ENCODE assay signal across 28 cellular contexts in genomic region chrX:79715448-79715847, GRCh38.
"Had no signal": no experiment of that assay in that cellular context is flagged by ENCODE, and none has a peak within 500 bp of the region (broad histone marks: within the 10 kb centered on the region; RNA-seq: fewer than 3 reads in every experiment).

No MANE protein-coding gene starts in this region.

- H3K9me3 Mint-ChIP-seq: neural crest cell; stimulated activated effector memory CD8-positive, alpha-beta T cell treated with anti-CD3 and anti-CD28 coated beads, Interleukin-12 subunit alpha, Interleukin-12 subunit beta, amount 100 ng/mL, for 72 hours; stimulated activated naive CD8-positive, alpha-beta T cell treated with anti-CD3 and anti-CD28 coated beads, Interleukin-15, Interleukin-2, amounts not matched to agents 100 ng/mL and 50 ng/mL, for 24 hours had no signal

- H3K4me3 ChIP-seq: left lung, lower lobe of right lung, pancreas, prostate gland, sigmoid colon, spleen, suprapubic skin, thoracic aorta, tibial artery, uterus had no signal

- H3K27me3 ChIP-seq: left lung, pancreas, sigmoid colon, spleen, suprapubic skin, tibial artery, uterus had no signal

- H3K36me3 Mint-ChIP-seq: naive thymus-derived CD8-positive, alpha-beta T cell; stimulated activated effector memory CD8-positive, alpha-beta T cell treated with anti-CD3 and anti-CD28 coated beads, Interleukin-12 subunit alpha, Interleukin-12 subunit beta, amount 100 ng/mL, for 72 hours had no signal

- H3K4me3 Mint-ChIP-seq: naive thymus-derived CD8-positive, alpha-beta T cell; nephron; neural crest cell; stimulated activated effector memory CD8-positive, alpha-beta T cell treated with anti-CD3 and anti-CD28 coated beads, Interleukin-12 subunit alpha, Interleukin-12 subunit beta, amount 100 ng/mL, for 72 hours; stimulated activated naive CD8-positive, alpha-beta T cell treated with anti-CD3 and anti-CD28 coated beads, Interleukin-15, Interleukin-2, amounts not matched to agents 100 ng/mL and 50 ng/mL, for 24 hours had no signal

- H3K36me3 ChIP-seq: left lung, lower lobe of right lung, pancreas, prostate gland, sigmoid colon, spleen, suprapubic skin, thoracic aorta, tibial artery, uterus had no signal

- ATAC-seq: left colon; left lung; lower lobe of right lung; naive thymus-derived CD8-positive, alpha-beta T cell; pancreas; right cardiac atrium; stimulated activated effector memory CD8-positive, alpha-beta T cell treated with anti-CD3 and anti-CD28 coated beads, Interleukin-12 subunit alpha, Interleukin-12 subunit beta, amount 100 ng/mL, for 72 hours had no signal

- H3K9me3 ChIP-seq: left lung, lower lobe of right lung, pancreas, prostate gland, sigmoid colon, spleen, suprapubic skin, thoracic aorta, tibial artery, uterus had no signal

- H3K27ac ChIP-seq: left lung, lower lobe of right lung, pancreas, prostate gland, sigmoid colon, spleen, suprapubic skin, thoracic aorta, tibial artery, uterus had no signal

- FAIRE-seq: keratinocyte had no signal

- H3K4me1 ChIP-seq: left lung, lower lobe of right lung, pancreas, prostate gland, sigmoid colon, spleen, suprapubic skin, tibial artery, uterus had no signal

- H3K4me1 Mint-ChIP-seq: naive thymus-derived CD8-positive, alpha-beta T cell; nephron; neural crest cell; stimulated activated effector memory CD8-positive, alpha-beta T cell treated with anti-CD3 and anti-CD28 coated beads, Interleukin-12 subunit alpha, Interleukin-12 subunit beta, amount 100 ng/mL, for 72 hours had no signal

- H3K27ac Mint-ChIP-seq: naive thymus-derived CD8-positive, alpha-beta T cell; nephron; stimulated activated effector memory CD8-positive, alpha-beta T cell treated with anti-CD3 and anti-CD28 coated beads, Interleukin-12 subunit alpha, Interleukin-12 subunit beta, amount 100 ng/mL, for 72 hours; stimulated activated naive CD8-positive, alpha-beta T cell treated with anti-CD3 and anti-CD28 coated beads, Interleukin-15, Interleukin-2, amounts not matched to agents 100 ng/mL and 50 ng/mL, for 24 hours had no signal

- DNase-seq: hippocampal formation; left colon; left lung; lower lobe of right lung; mammary epithelial cell; mesenchymal stem cell; naive thymus-derived CD8-positive, alpha-beta T cell; nucleus accumbens; pancreas; posterior cingulate gyrus; retina; right cardiac atrium; sigmoid colon; small intestine; spleen; stimulated activated CD4-positive, alpha-beta T cell treated with anti-CD3 and anti-CD28 coated beads, Interleukin-4, amount 100 ng/mL, for 24 hours; stimulated activated naive CD4-positive, alpha-beta T cell; tibial artery; trophoblast cell; uterus had no signal

- H3K27me3 Mint-ChIP-seq: naive thymus-derived CD8-positive, alpha-beta T cell; stimulated activated naive CD8-positive, alpha-beta T cell treated with anti-CD3 and anti-CD28 coated beads, Interleukin-15, Interleukin-2, amounts not matched to agents 100 ng/mL and 50 ng/mL, for 24 hours had no signal
